In the genomic region with DNA sequence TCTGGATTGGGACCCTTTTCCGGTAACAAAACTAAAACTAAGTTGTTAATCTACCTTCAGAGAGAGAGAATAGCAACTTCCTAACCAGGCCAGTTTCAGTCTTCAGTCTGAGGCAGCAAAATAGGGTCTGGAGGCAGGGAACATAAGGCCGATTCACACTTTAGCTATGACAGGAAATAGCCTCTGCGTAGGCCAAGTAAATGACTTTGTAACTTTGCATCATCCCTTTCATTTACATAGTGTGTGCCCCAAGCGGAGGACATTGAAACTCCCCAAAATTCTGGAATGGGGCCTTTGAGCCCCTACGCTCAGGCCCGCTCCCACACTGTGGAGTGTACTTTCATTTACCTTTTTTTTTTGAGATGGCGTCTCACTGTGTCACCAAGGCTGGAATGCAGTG, we compare ENCODE assay signal across 8 cellular contexts. TPM values are rescaled to one million over a fixed set of nuclear protein-coding genes. Genes with fewer than 3 reads are reported as not detected.
DNase-seq lines count a peak whose midpoint lies in the region; FAIRE-seq and TF ChIP-seq lines count a peak whose summit lies in the region.

No MANE protein-coding gene starts in this region.

- H3K4me3 ChIP-seq in AG09309 (ENCODE audit: control insufficient read depth, low read depth, low read length) = no peak overlapping the region
- no peak overlapping the region for H3K4me3 ChIP-seq in HUES64 (ENCODE audit: low read length)
- no peak overlapping the region for H3K4me3 ChIP-seq in bronchial epithelial cell (ENCODE audit: low read depth, low read length)
- no peak overlapping the region for H3K4me3 ChIP-seq in sigmoid colon
- H3K4me3 ChIP-seq in dorsolateral prefrontal cortex = no peak overlapping the region

- H3K36me3 ChIP-seq in HUES64 (ENCODE audit: insufficient read depth, low read length) (peaks cover 18% of the 10 kb centered on the region), bronchial epithelial cell (ENCODE audit: control insufficient read depth, insufficient read depth, low read length) (peaks cover 16% of the 10 kb centered on the region), sigmoid colon (no peaks in the 10 kb centered on the region)

- intact Hi-C loops in sigmoid colon (cut with DNase I) (no loop called here), dorsolateral prefrontal cortex (cut with DNase I) (no loop called here)

- TF ChIP-seq CTCF in AG09309 (IDR thresholded peaks at IDR 0.05; ENCODE audit: control insufficient read depth, insufficient read depth, low read depth, low read length, missing control alignments) (peak; percentile 21), bronchial epithelial cell (IDR thresholded peaks at IDR 0.05; ENCODE audit: insufficient read depth, low read length, severe bottlenecking) (peak; percentile 12), sigmoid colon (IDR thresholded peaks at IDR 0.05) (no peak), dorsolateral prefrontal cortex (IDR thresholded peaks at IDR 0.05 in 54 of 56, conservative IDR thresholded peaks at IDR 0.05 in 2 of 56; ENCODE audit: low read depth in 1 of 56, partially characterized antibody in 56 of 56) (no peak)

- no peak overlapping the region; the same call in 1 of the 2 replicates for H3K9ac ChIP-seq in HUES64 (ENCODE audit: low read depth, low read length)

- H3K4me1 ChIP-seq in HUES64 (ENCODE audit: insufficient read depth, low read length) (peaks cover 41% of the 10 kb centered on the region), sigmoid colon (peaks cover 0 to 19% (median 15%) of the 10 kb centered on the region in 4 donors)

- H3K9me3 ChIP-seq in HUES64 (ENCODE audit: insufficient read depth, low read depth, low read length) = no peaks in the 10 kb centered on the region
- no peaks in the 10 kb centered on the region for H3K9me3 ChIP-seq in sigmoid colon

- H3K27ac ChIP-seq in HUES64 (ENCODE audit: low read depth, low read length) (peak overlapping the region; percentile 83), sigmoid colon (peak overlapping the region; percentile 1 to 92 (median 86)), dorsolateral prefrontal cortex (no peak overlapping the region)

- DNase-seq in AG09309 (ENCODE audit: low read depth) (no peak), GM19239 (ENCODE audit: insufficient read length, low spot score) (no peak), bronchial epithelial cell (ENCODE audit: low read depth) (peak; percentile 78), sigmoid colon (no peak), amygdala (lab: John Stamatoyannopoulos, UW) (no peak), dorsolateral prefrontal cortex (no peak), HPDE6-E6E7 (ENCODE audit: extremely low spot score) (no peak)

- no peaks in the 10 kb centered on the region for H3K27me3 ChIP-seq in HUES64 (ENCODE audit: insufficient read depth, low read length)
- no peaks in the 10 kb centered on the region for H3K27me3 ChIP-seq in bronchial epithelial cell (ENCODE audit: control insufficient read depth, insufficient read depth, low read length)
- no peaks in the 10 kb centered on the region for H3K27me3 ChIP-seq in sigmoid colon
- H3K27me3 ChIP-seq in dorsolateral prefrontal cortex = no peaks in the 10 kb centered on the region

- FAIRE-seq in GM19239 (lab: Jason Lieb, UNC) = peak; percentile 93
- no peak for FAIRE-seq in bronchial epithelial cell (lab: Jason Lieb, UNC)

- WGBS in HUES64 = 86% methylated on average over 7 of the region's 7 CpGs
- 82 to 91% methylated on average over 7 of the region's 7 CpGs for WGBS in sigmoid colon, 2 donors

- TF ChIP-seq EP300 in sigmoid colon (IDR thresholded peaks at IDR 0.05) = no peak

- no peak for TF ChIP-seq POLR2A in sigmoid colon (IDR thresholded peaks at IDR 0.05)

RNA-seq across cellular contexts. Expression of gene UPP1, which starts 1.7 kb away (rescaled TPM):
- 32.0 TPM for polyA plus RNA-seq in HUES64 (2013, experiment 1 of 2)
- 25.1 TPM for polyA plus RNA-seq in HUES64 (2013, experiment 2 of 2)
- total RNA-seq in bronchial epithelial cell = 762 and 1,034 TPM in 2 replicates
- 10 to 100 TPM; 10.2 to 17.1 (median 14.9) TPM for total RNA-seq in sigmoid colon
- 100 to 1,000 TPM in 1 of 3 donors, 10 to 100 TPM in 2; 61.3 to 136 (median 89.8) TPM for polyA plus RNA-seq in sigmoid colon
- 10 to 100 TPM; 25.8 to 76.9 (median 50.4) TPM for total RNA-seq in dorsolateral prefrontal cortex

RNA-seq across cellular contexts. Expression of gene C7orf57, which starts 52.0 kb away (rescaled TPM):
- polyA plus RNA-seq in HUES64 (2013, experiment 1 of 2) = not detected
- 0.25 TPM for polyA plus RNA-seq in HUES64 (2013, experiment 2 of 2)
- total RNA-seq in bronchial epithelial cell (0.53 and 2.4 TPM in 2 replicates), sigmoid colon (not detected), dorsolateral prefrontal cortex (1 to 10 TPM in 3 of 120 experiments, under 1 TPM in 16, not detected in 101; 0.20 to 1.7 (median 0.41) TPM)
- polyA plus RNA-seq in sigmoid colon = not detected

RNA-seq across cellular contexts. Expression of gene SUN3, which starts 58.4 kb away (rescaled TPM):
- polyA plus RNA-seq in HUES64 (2013, experiment 1 of 2) = not detected
- polyA plus RNA-seq in HUES64 (2013, experiment 2 of 2) = not detected
- total RNA-seq in bronchial epithelial cell = 0.51 and 0.79 TPM in 2 replicates
- total RNA-seq in sigmoid colon = not detected
- under 1 TPM in 1 of 3 donors, not detected in 2; 0.16 TPM for polyA plus RNA-seq in sigmoid colon
- 1 to 10 TPM in 20 of 120 experiments, under 1 TPM in 39, not detected in 61; 0.32 to 2.5 (median 0.81) TPM for total RNA-seq in dorsolateral prefrontal cortex

Comparison
In these comparisons a context has a peak if more than half of its experiments do, and no peak if none do; other contexts are left out.
1. CTCF ChIP-seq: peak in AG09309 (single experiment) and bronchial epithelial cell (single experiment); none in sigmoid colon (0 of 4) and dorsolateral prefrontal cortex (0 of 56).
2. H3K27ac ChIP-seq: peak in HUES64 (single experiment) and sigmoid colon (4 of 4); none in dorsolateral prefrontal cortex (0 of 59).